Comparison of ENCODE assay signal across 15 cellular contexts in the genomic region with DNA sequence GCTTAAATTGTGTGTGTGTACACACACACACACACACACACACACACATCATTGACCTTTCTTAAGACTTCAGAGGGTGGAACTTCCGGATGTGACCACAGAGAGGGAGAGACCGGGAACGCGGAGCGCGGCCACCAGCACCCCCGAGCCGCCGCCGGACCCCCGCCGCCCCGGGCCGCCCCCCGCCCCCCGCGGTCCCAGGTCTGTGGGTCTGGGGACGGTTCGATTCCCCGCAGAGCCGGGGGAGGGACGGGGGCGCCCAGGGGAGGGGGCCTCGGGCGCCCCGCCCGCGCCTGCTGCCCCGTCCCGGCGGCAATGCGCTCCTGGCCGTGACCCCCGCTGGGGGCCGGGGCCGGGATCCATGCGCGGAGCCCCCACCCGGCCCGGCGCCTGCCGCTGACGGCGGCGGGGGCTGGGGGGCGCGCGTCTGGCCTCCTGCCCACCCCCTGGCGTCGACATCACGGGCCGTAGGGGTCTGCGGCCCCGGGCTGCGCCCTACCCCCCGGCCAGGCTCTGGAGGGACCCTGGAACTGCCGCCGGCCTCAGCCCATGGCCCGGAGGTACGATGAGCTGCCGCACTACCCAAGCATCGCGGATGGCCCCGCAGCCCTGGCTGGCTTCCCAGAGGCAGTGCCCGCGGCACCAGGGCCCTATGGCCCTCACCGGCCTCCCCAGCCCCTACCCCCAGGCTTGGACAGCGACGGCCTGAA. TPM values are rescaled to one million over a fixed set of nuclear protein-coding genes. Genes with fewer than 3 reads are reported as not detected.
DNase-seq lines count a peak whose midpoint lies in the region; TF ChIP-seq lines count a peak whose summit lies in the region.
"Not testable (repeated sequence)": the region's sequence is repeated elsewhere in the genome, so short reads cannot be mapped to it uniquely, and the experiment has no call there.
"Had no signal": no experiment of that assay in that cellular context is flagged by ENCODE, and none has a peak within 500 bp of the region (broad histone marks: within the 10 kb centered on the region; RNA-seq: fewer than 3 reads in every experiment).

No MANE protein-coding gene starts in this region.

- not testable (repeated sequence) for H3K36me3 ChIP-seq in left ventricle myocardium inferior; kidney epithelial cell (ENCODE audit: control insufficient read depth, insufficient read depth, low read length); neural progenitor cell; transverse colon

- in situ Hi-C loops in transverse colon (cut with MboI; ENCODE audit: low pct_ligation_motif_present in 1 of 4, low pct_unique_long_range_greater_than_20kb in 1 of 4, low sequenced_read_pairs in 3 of 4) = not testable (repeated sequence)

- not testable (repeated sequence) for H3K36me3 Mint-ChIP-seq in neural progenitor cell

- not testable (repeated sequence) for H3K9me3 ChIP-seq in left ventricle myocardium inferior (replicated peaks); neural progenitor cell (ENCODE audit: low read depth); transverse colon

- H3K27me3 ChIP-seq in left ventricle myocardium inferior (ENCODE audit: low read depth) (peaks cover 27% of the 10 kb centered on the region), transverse colon (peaks cover 18% of the 10 kb centered on the region)
- not testable (repeated sequence) for H3K27me3 ChIP-seq in kidney epithelial cell (ENCODE audit: control insufficient read depth, insufficient read depth, low read length); neural progenitor cell

- not testable (repeated sequence) for TF ChIP-seq POLR2A in transverse colon (IDR thresholded peaks at IDR 0.05)

- TF ChIP-seq CTCF in left ventricle myocardium inferior (IDR thresholded peaks at IDR 0.05; ENCODE audit: borderline replicate concordance); kidney epithelial cell (IDR thresholded peaks at IDR 0.05; ENCODE audit: insufficient read depth, low read length, poor library complexity, severe bottlenecking); neural progenitor cell (IDR thresholded peaks at IDR 0.05); transverse colon (IDR thresholded peaks at IDR 0.05): not testable (repeated sequence)

- intact Hi-C loops in left ventricle myocardium inferior (cut with micrococcal nuclease); transverse colon (cut with DNase I; ENCODE audit: low total_unique reads): not testable (repeated sequence)

- H3K4me1 ChIP-seq in left ventricle myocardium inferior, neural progenitor cell, transverse colon: not testable (repeated sequence)

- H3K4me3 Mint-ChIP-seq in neural progenitor cell = peak overlapping the region; percentile 79

- 20 to 30% methylated on average over 1 to 31 of the region's 69 CpGs for WGBS in transverse colon (ENCODE audit: low coverage in 1 of 2), 2 donors

- not testable (repeated sequence) for H3K27ac ChIP-seq in left ventricle myocardium inferior (replicated peaks); neural progenitor cell; transverse colon

- H3K27me3 Mint-ChIP-seq in neural progenitor cell (ENCODE audit: insufficient read depth, low read depth) = not testable (repeated sequence)

- H3K9me3 Mint-ChIP-seq in neural progenitor cell = not testable (repeated sequence)

- H2AFZ ChIP-seq in neural progenitor cell (replicated peaks) = peak overlapping the region; percentile 68

- peak overlapping the region; percentile 82 for H3K4me2 ChIP-seq in neural progenitor cell

- not testable (repeated sequence) for H3F3A ChIP-seq in neural progenitor cell (ENCODE audit: low read depth)

- not testable (repeated sequence) for H3K4me1 Mint-ChIP-seq in neural progenitor cell

- H3K9ac ChIP-seq in neural progenitor cell = not testable (repeated sequence)

- not testable (repeated sequence) for H4K20me1 ChIP-seq in neural progenitor cell (ENCODE audit: low read depth)

- H3K79me2 ChIP-seq in neural progenitor cell (ENCODE audit: low read depth) = not testable (repeated sequence)

- not testable (repeated sequence) for TF ChIP-seq EP300 in transverse colon (IDR thresholded peaks at IDR 0.05; ENCODE audit: low read depth)

- DNase-seq in DMS 273 (lab: John Stamatoyannopoulos, UW; ENCODE audit: unreplicated experiment) (peak; percentile 14), M059J (ENCODE audit: low read depth) (peak; percentile 4), amniotic epithelial cell (ENCODE audit: low read depth) (peak; percentile 20), epidermal melanocyte (ENCODE audit: insufficient read length, low spot score) (peak; percentile 41), neural progenitor cell (ENCODE audit: low spot score) (peak; percentile 43)
- not testable (repeated sequence) for DNase-seq in left ventricle myocardium inferior; kidney epithelial cell (ENCODE audit: low read depth); transverse colon

- H3K27ac Mint-ChIP-seq in neural progenitor cell = not testable (repeated sequence)

- H3K4me3 ChIP-seq in left ventricle myocardium inferior = peak overlapping the region; percentile 50
- peak overlapping the region; percentile 17 for H3K4me3 ChIP-seq in kidney epithelial cell (ENCODE audit: low read depth, low read length)
- peak overlapping the region; percentile 52 for H3K4me3 ChIP-seq in neural progenitor cell
- H3K4me3 ChIP-seq in transverse colon = peak overlapping the region in 3 of 4 donors; percentile 16 to 29 (median 28)

RNA-seq across cellular contexts. Expression of a gene that starts 9.4 kb away (rescaled TPM):
- total RNA-seq in M059J (2014; rRNA removed; shearing (Covaris generic)) = not detected in 2 replicates
- total RNA-seq in left ventricle myocardium inferior (not detected), kidney epithelial cell (not detected in 2 replicates), neural progenitor cell (ENCODE audit: low replicate concordance) (not detected in 2 replicates), transverse colon (not detected)
- total RNA-seq: activated CD8-positive, alpha-beta T cell treated with anti-CD3 and anti-CD28 coated beads for 36 hours; CD4-positive, CD25-positive, alpha-beta regulatory T cell; colonic mucosa; HT-29; osteoblast; stomach; uterus had no signal
